ENCODE assay signal across 10 cellular contexts in genomic region chr11:206002-206384, GRCh38. TPM values are rescaled to one million over a fixed set of nuclear protein-coding genes. Genes with fewer than 3 reads are reported as not detected.
DNase-seq lines count a peak whose midpoint lies in the region; ATAC-seq and TF ChIP-seq lines count a peak whose summit lies in the region.
"Had no signal": no experiment of that assay in that cellular context is flagged by ENCODE, and none has a peak within 500 bp of the region (broad histone marks: within the 10 kb centered on the region; RNA-seq: fewer than 3 reads in every experiment).

No MANE protein-coding gene starts in this region.

- H4K20me1 ChIP-seq in BLaER1 treated with 17β-estradiol and CSF1 and Interleukin-3, amounts not matched to agents 10 nM and 100 nM: peaks cover 53 to 82% (median 73%) of the 10 kb centered on the region in 11 experiments; a peak in 20 of 22 replicates
- peaks cover 16% of the 10 kb centered on the region for H4K20me1 ChIP-seq in OCI-LY3 (ENCODE audit: insufficient read depth, low read length)

- H3K79me2 ChIP-seq in OCI-LY3 (ENCODE audit: low read length): peaks cover 52% of the 10 kb centered on the region

- no peaks in the 10 kb centered on the region for H3K9me3 Mint-ChIP-seq in neural crest cell

- peak overlapping the region; percentile 92 to 100 (median 95) for H3K4me3 ChIP-seq in BLaER1 treated with 17β-estradiol and CSF1 and Interleukin-3, amounts not matched to agents 10 nM and 100 nM
- H3K4me3 ChIP-seq in OCI-LY3 (ENCODE audit: low read length) (peak overlapping the region; percentile 95), endocrine pancreas (ENCODE audit: control insufficient read depth, insufficient read depth, low read length) (peak overlapping the region; percentile 76)

- TF ChIP-seq CTCF in OCI-LY3 (IDR thresholded peaks at IDR 0.05; ENCODE audit: low read depth, low read length) (no peak), neural crest cell (conservative IDR thresholded peaks at IDR 0.05) (no peak)

- peak overlapping the region; percentile 91 to 100 (median 98); a peak in 18 of 22 replicates for H3K27ac ChIP-seq in BLaER1 treated with 17β-estradiol and CSF1 and Interleukin-3, amounts not matched to agents 10 nM and 100 nM
- no peak overlapping the region for H3K27ac ChIP-seq in OCI-LY3 (ENCODE audit: low read length)

- H3K9me3 ChIP-seq in BLaER1 treated with 17β-estradiol and CSF1 and Interleukin-3, amounts not matched to agents 10 nM and 100 nM (replicated peaks in 1 of 11): no peaks in the 10 kb centered on the region
- H3K9me3 ChIP-seq in OCI-LY3 (ENCODE audit: insufficient read depth, low read length): no peaks in the 10 kb centered on the region
- no peaks in the 10 kb centered on the region for H3K9me3 ChIP-seq in endocrine pancreas (ENCODE audit: control insufficient read depth, low read length)

- H3K27me3 ChIP-seq in BLaER1 treated with 17β-estradiol and CSF1 and Interleukin-3, amounts not matched to agents 10 nM and 100 nM: no peaks in the 10 kb centered on the region
- H3K27me3 ChIP-seq in OCI-LY3 (ENCODE audit: low read depth, low read length) (no peaks in the 10 kb centered on the region), endocrine pancreas (ENCODE audit: control insufficient read depth, insufficient read depth, low read length) (no peaks in the 10 kb centered on the region)

- H3K27me3 Mint-ChIP-seq in neural crest cell (ENCODE audit: low read depth): peaks cover 4% of the 10 kb centered on the region

- DNase-seq in neural crest cell (ENCODE audit: low read depth, low spot score): no peak
- no peak for DNase-seq in DMS 273 treated with DMSO at 0.1 percent for 48 hours (lab: John Stamatoyannopoulos, UW)
- no peak for DNase-seq in GM19238 (ENCODE audit: insufficient read length, low spot score)
- DNase-seq: NCI-H187; stimulated activated naive CD4-positive, alpha-beta T cell treated with Interleukin-2 at 50 U/mL for 16 hours had no signal

- peaks cover 44 to 74% (median 71%) of the 10 kb centered on the region in 10 experiments for H3K4me1 ChIP-seq in BLaER1 treated with 17β-estradiol and CSF1 and Interleukin-3, amounts not matched to agents 10 nM and 100 nM
- H3K4me1 ChIP-seq in OCI-LY3 (ENCODE audit: low read length) (peaks cover 21% of the 10 kb centered on the region), endocrine pancreas (ENCODE audit: control insufficient read depth, insufficient read depth, low read length) (no peaks in the 10 kb centered on the region)

- H3K36me3 Mint-ChIP-seq in neural crest cell (ENCODE audit: low read depth): peaks cover 3% of the 10 kb centered on the region

- peaks cover 47 to 65% (median 52%) of the 10 kb centered on the region in 11 experiments for H3K36me3 ChIP-seq in BLaER1 treated with 17β-estradiol and CSF1 and Interleukin-3, amounts not matched to agents 10 nM and 100 nM
- H3K36me3 ChIP-seq in OCI-LY3 (replicated peaks; ENCODE audit: low read depth, low read length) (peaks cover 33% of the 10 kb centered on the region), endocrine pancreas (ENCODE audit: control insufficient read depth, insufficient read depth, low read length) (no peaks in the 10 kb centered on the region)

- peak overlapping the region; percentile 94 for H3K4me3 Mint-ChIP-seq in neural crest cell

- H3K4me1 Mint-ChIP-seq in neural crest cell: peaks cover 28% of the 10 kb centered on the region

- ATAC-seq in GM18511 (IDR thresholded peaks at IDR 0.05; ENCODE audit: unreplicated experiment) (no peak), HG03439 (IDR thresholded peaks at IDR 0.05; ENCODE audit: unreplicated experiment) (no peak)

- no peak overlapping the region for H3K27ac Mint-ChIP-seq in neural crest cell (ENCODE audit: unreplicated experiment)

- peak overlapping the region; percentile 91 to 99 (median 98) for H3K9ac ChIP-seq in BLaER1 treated with 17β-estradiol and CSF1 and Interleukin-3, amounts not matched to agents 10 nM and 100 nM
- H3K9ac ChIP-seq in OCI-LY3 (ENCODE audit: low read length): peak overlapping the region; percentile 79
- peak overlapping the region; percentile 55 for H3K9ac ChIP-seq in endocrine pancreas (ENCODE audit: control insufficient read depth, insufficient read depth, low read length)

- peak overlapping the region; percentile 93 to 100 (median 98) for H3K4me2 ChIP-seq in BLaER1 treated with 17β-estradiol and CSF1 and Interleukin-3, amounts not matched to agents 10 nM and 100 nM
- peak overlapping the region; percentile 84 for H3K4me2 ChIP-seq in OCI-LY3 (ENCODE audit: low read length)

- H2AFZ ChIP-seq in OCI-LY3 (ENCODE audit: low read depth, low read length): no peak overlapping the region

RNA-seq across cellular contexts. Expression of gene BET1L, which starts 1.2 kb away (rescaled TPM):
- 41.3 and 44.3 TPM in 2 replicates for total RNA-seq in neural crest cell

RNA-seq across cellular contexts. Expression of gene RIC8A, which starts 1.5 kb away (rescaled TPM):
- 115 and 122 TPM in 2 replicates for total RNA-seq in neural crest cell

RNA-seq across cellular contexts. Expression of gene SCGB1C1, which starts 13.1 kb away (rescaled TPM):
- total RNA-seq in neural crest cell: not detected in 2 replicates

RNA-seq across cellular contexts. Expression of gene SIRT3, which starts 30.1 kb away (rescaled TPM):
- total RNA-seq in neural crest cell: 23.3 and 24.0 TPM in 2 replicates

RNA-seq across cellular contexts. Expression of gene PSMD13, which starts 30.8 kb away (rescaled TPM):
- 136 and 146 TPM in 2 replicates for total RNA-seq in neural crest cell
